ENCODE assay signal across 18 cellular contexts in genomic region chr9:121239071-121239470, GRCh38. TPM values are rescaled to one million over a fixed set of nuclear protein-coding genes. Genes with fewer than 3 reads are reported as not detected.
A peak's percentile ranks its signal among the peaks of the same experiment; 100 is the strongest.
DNase-seq lines count a peak whose midpoint lies in the region; FAIRE-seq and TF ChIP-seq lines count a peak whose summit lies in the region.
"Had no signal": no experiment of that assay in that cellular context is flagged by ENCODE, and none has a peak within 500 bp of the region (broad histone marks: within the 10 kb centered on the region; RNA-seq: fewer than 3 reads in every experiment).

No MANE protein-coding gene starts in this region.

- peaks cover 16% of the 10 kb centered on the region for H3K4me1 Mint-ChIP-seq in astrocyte (ENCODE audit: low read depth, unreplicated experiment)

- no peak overlapping the region for H2BK120ac ChIP-seq in trophoblast cell (ENCODE audit: insufficient read depth, low read length, poor library complexity)

- H2BK12ac ChIP-seq in trophoblast cell (ENCODE audit: low read length), result no peak overlapping the region

- no peaks in the 10 kb centered on the region for H3K79me1 ChIP-seq in trophoblast cell (ENCODE audit: low read length)

- H3K9me2 ChIP-seq in Karpas-422 (replicated peaks; ENCODE audit: insufficient read depth, low read length), result no peaks in the 10 kb centered on the region

- no peak overlapping the region for H4K8ac ChIP-seq in trophoblast cell (ENCODE audit: low read depth, low read length)

- H3K4me2 ChIP-seq in astrocyte (ENCODE audit: low read length) (no peak overlapping the region), trophoblast cell (ENCODE audit: low read length) (no peak overlapping the region), Karpas-422 (ENCODE audit: low read depth, low read length, poor library complexity, severe bottlenecking) (no peak overlapping the region)
- H3K4me2 ChIP-seq: BLaER1, KMS-11 had no signal

- peaks cover 5% of the 10 kb centered on the region for H3K9me3 Mint-ChIP-seq in astrocyte (ENCODE audit: unreplicated experiment)

- H3K27me3 ChIP-seq in astrocyte (ENCODE audit: insufficient read depth, low read length) (no peaks in the 10 kb centered on the region), trophoblast cell (ENCODE audit: insufficient read depth, low read length) (no peaks in the 10 kb centered on the region), Karpas-422 (ENCODE audit: low read length) (no peaks in the 10 kb centered on the region)
- H3K27me3 ChIP-seq: BLaER1 had no signal

- peaks cover 12% of the 10 kb centered on the region for H3K36me3 Mint-ChIP-seq in astrocyte (ENCODE audit: low read depth, unreplicated experiment)

- peaks cover 8% of the 10 kb centered on the region for H3K27me3 Mint-ChIP-seq in astrocyte (ENCODE audit: low read depth, unreplicated experiment)

- DNase-seq in AG10803 (ENCODE audit: low read depth) (peak; percentile 90), ELR (ENCODE audit: low read depth) (peak; percentile 25), astrocyte (ENCODE audit: low read depth) (peak; percentile 46), trophoblast cell (peak; percentile 62 to 81), Karpas-422 (no peak), cerebellar cortex (ENCODE audit: low spot score) (no peak), kidney (no peak)
- DNase-seq in stimulated activated CD4-positive, alpha-beta T cell treated with anti-CD3 and anti-CD28 coated beads, Interleukin-4, amount 100 ng/mL, for 4 hours, result no peak
- DNase-seq: 8988T; AML-193; Calu3; CD8-positive, alpha-beta T cell; DMS79 treated with DMSO at 0.1 percent for 48 hours; GDM1; H9 had no signal

- H4K20me1 ChIP-seq in astrocyte (ENCODE audit: insufficient read depth, low read length) (no peaks in the 10 kb centered on the region), Karpas-422 (ENCODE audit: insufficient read depth, low read depth, low read length) (no peaks in the 10 kb centered on the region)
- H4K20me1 ChIP-seq: BLaER1 had no signal

- no peak overlapping the region for H4K91ac ChIP-seq in trophoblast cell (ENCODE audit: low read depth, low read length)

- H3K36me3 ChIP-seq in astrocyte (ENCODE audit: insufficient read depth, low read length), result no peaks in the 10 kb centered on the region
- H3K36me3 ChIP-seq in trophoblast cell (ENCODE audit: control insufficient read depth in 1 of 2, insufficient read depth in 2 of 2, low read length in 2 of 2), result no peaks in the 10 kb centered on the region
- H3K36me3 ChIP-seq in Karpas-422 (ENCODE audit: insufficient read depth, low read length), result peaks cover 9% of the 10 kb centered on the region; the same call in 1 of the 2 replicates
- no peaks in the 10 kb centered on the region for H3K36me3 ChIP-seq in kidney (ENCODE audit: control insufficient read depth in 1 of 2, insufficient read depth in 2 of 2, low read length in 2 of 2)
- H3K36me3 ChIP-seq: BLaER1 had no signal

- H3K9me3 ChIP-seq in astrocyte (ENCODE audit: insufficient read depth, low read depth, low read length) (no peaks in the 10 kb centered on the region), trophoblast cell (ENCODE audit: insufficient read depth, low read depth, low read length) (no peaks in the 10 kb centered on the region), Karpas-422 (ENCODE audit: low read length) (peaks cover 1% of the 10 kb centered on the region; the same call in 1 of the 2 replicates), kidney (ENCODE audit: control insufficient read depth in 1 of 2, low read length in 2 of 2) (peaks cover 0 to 4% of the 10 kb centered on the region in 2 donors)

- H3K18ac ChIP-seq in trophoblast cell (ENCODE audit: low read length), result no peak overlapping the region

- no peak for FAIRE-seq in astrocyte (lab: Jason Lieb, UNC)
- FAIRE-seq in kidney (lab: Jason Lieb, UNC), result no peak
- FAIRE-seq: H1 had no signal

- H2BK5ac ChIP-seq in trophoblast cell (ENCODE audit: low read depth, low read length, poor library complexity), result no peak overlapping the region

- no peak overlapping the region for H3K14ac ChIP-seq in trophoblast cell (ENCODE audit: low read length)

- H4K12ac ChIP-seq in trophoblast cell (ENCODE audit: low read depth, low read length), result no peak overlapping the region

- no peak overlapping the region for H3K23ac ChIP-seq in trophoblast cell (ENCODE audit: low read length)

- H3K4me3 ChIP-seq in AG10803 (ENCODE audit: low read length), result no peak overlapping the region
- H3K4me3 ChIP-seq in astrocyte (ENCODE audit: insufficient read depth, low read depth, low read length), result no peak overlapping the region
- no peak overlapping the region for H3K4me3 ChIP-seq in trophoblast cell (ENCODE audit: low read depth, low read length)
- H3K4me3 ChIP-seq in Karpas-422 (ENCODE audit: low read length), result no peak overlapping the region
- H3K4me3 ChIP-seq in kidney (ENCODE audit: low read length in 2 of 2), result no peak overlapping the region
- H3K4me3 ChIP-seq: BLaER1 had no signal

- no peak overlapping the region for H3K27ac Mint-ChIP-seq in astrocyte (ENCODE audit: unreplicated experiment)
- H3K27ac Mint-ChIP-seq: CD8-positive, alpha-beta T cell; H9 had no signal

- no peak overlapping the region for H2AK5ac ChIP-seq in trophoblast cell (ENCODE audit: low read length)

- no peak overlapping the region for H2AFZ ChIP-seq in astrocyte (ENCODE audit: low read depth, low read length)
- H2AFZ ChIP-seq in trophoblast cell (ENCODE audit: insufficient read depth, low read length, poor library complexity), result no peak overlapping the region
- no peak overlapping the region for H2AFZ ChIP-seq in Karpas-422 (ENCODE audit: low read length)

- no peak for TF ChIP-seq CTCF in AG10803 (conservative IDR thresholded peaks at IDR 0.05; ENCODE audit: low read length)
- no peak for TF ChIP-seq CTCF in astrocyte (IDR thresholded peaks at IDR 0.05; ENCODE audit: insufficient read depth, low read depth, low read length)
- no peak for TF ChIP-seq CTCF in kidney (IDR thresholded peaks at IDR 0.05; ENCODE audit: borderline replicate concordance, extremely low read depth, insufficient read depth)

- no CpG with 5 or more reads among the region's 3 CpGs for WGBS in trophoblast cell (ENCODE audit: extremely low coverage, insufficient coverage, insufficient read length)

- intact Hi-C loops in kidney (cut with DNase I), result no loop called here

- H3K4me1 ChIP-seq in astrocyte (ENCODE audit: insufficient read depth, low read length) (peaks cover 9% of the 10 kb centered on the region), trophoblast cell (ENCODE audit: control insufficient read depth in 1 of 2, insufficient read depth in 2 of 2, low read length in 2 of 2) (no peaks in the 10 kb centered on the region), Karpas-422 (ENCODE audit: low read length) (no peaks in the 10 kb centered on the region), kidney (ENCODE audit: control insufficient read depth in 1 of 2, insufficient read depth in 1 of 2, low read depth in 1 of 2, low read length in 2 of 2) (no peaks in the 10 kb centered on the region)

- H3K9ac ChIP-seq in astrocyte (ENCODE audit: low read length) (no peak overlapping the region), trophoblast cell (ENCODE audit: low read length) (no peak overlapping the region), Karpas-422 (ENCODE audit: low read length) (no peak overlapping the region), kidney (ENCODE audit: low read length in 2 of 2) (no peak overlapping the region)
- H3K9ac ChIP-seq: BLaER1, KMS-11 had no signal

- no peak overlapping the region for H3K4ac ChIP-seq in trophoblast cell (ENCODE audit: low read depth, low read length)

- H3K27ac ChIP-seq in astrocyte (ENCODE audit: low read depth, low read length) (no peak overlapping the region), trophoblast cell (ENCODE audit: low read depth, low read length) (no peak overlapping the region), Karpas-422 (ENCODE audit: low read length) (no peak overlapping the region), kidney (ENCODE audit: low read depth in 2 of 2, low read length in 2 of 2) (no peak overlapping the region)
- H3K27ac ChIP-seq: BLaER1, KMS-11 had no signal

- H3K79me2 ChIP-seq in astrocyte (ENCODE audit: insufficient read depth, low read length), result no peaks in the 10 kb centered on the region
- H3K79me2 ChIP-seq in trophoblast cell (ENCODE audit: control insufficient read depth, insufficient read depth, low read length, poor library complexity), result no peaks in the 10 kb centered on the region
- H3K79me2 ChIP-seq in Karpas-422 (ENCODE audit: low read length), result no peaks in the 10 kb centered on the region

- H3K4me3 Mint-ChIP-seq in astrocyte (ENCODE audit: unreplicated experiment), result no peak overlapping the region
- H3K4me3 Mint-ChIP-seq: CD8-positive, alpha-beta T cell; H9 had no signal

RNA-seq across cellular contexts. Expression of gene GSN, which starts 28.9 kb away (rescaled TPM):
- 260 and 357 TPM in 2 replicates for total RNA-seq in astrocyte
- 103 and 105 TPM in 2 replicates for polyA plus RNA-seq in trophoblast cell (2013)
- 33.7 and 36.7 TPM in 2 replicates for total RNA-seq in Karpas-422 (2014; rRNA removed; shearing (Covaris generic); ENCODE audit: low replicate concordance)
- 511 TPM for total RNA-seq in kidney
- polyA plus RNA-seq in kidney (ENCODE audit: insufficient read depth, low read depth, low replicate concordance), result 235 TPM

RNA-seq across cellular contexts. Expression of gene RAB14, which starts 37.4 kb away (rescaled TPM):
- total RNA-seq in astrocyte (72.1 and 77.0 TPM in 2 replicates), kidney (78.6 TPM)
- 40.0 and 40.9 TPM in 2 replicates for polyA plus RNA-seq in trophoblast cell (2013)
- 17.4 and 49.5 TPM in 2 replicates for total RNA-seq in Karpas-422 (2014; rRNA removed; shearing (Covaris generic); ENCODE audit: low replicate concordance)
- polyA plus RNA-seq in kidney (ENCODE audit: insufficient read depth, low read depth, low replicate concordance), result 48.0 TPM

Comparison
In these comparisons a context has a peak if more than half of its experiments do, and no peak if none do; other contexts are left out.
1. DNase-seq: peak in AG10803 (single experiment), ELR (single experiment), astrocyte (single experiment) and trophoblast cell (2 of 2); none in stimulated activated CD4-positive, alpha-beta T cell treated with anti-CD3 and anti-CD28 coated beads, Interleukin-4, amount 100 ng/mL, for 4 hours (0 of 2), Karpas-422 (single experiment), cerebellar cortex (single experiment) and kidney (single experiment).